Comparison of ENCODE assay signal across 12 cellular contexts in the genomic region with DNA sequence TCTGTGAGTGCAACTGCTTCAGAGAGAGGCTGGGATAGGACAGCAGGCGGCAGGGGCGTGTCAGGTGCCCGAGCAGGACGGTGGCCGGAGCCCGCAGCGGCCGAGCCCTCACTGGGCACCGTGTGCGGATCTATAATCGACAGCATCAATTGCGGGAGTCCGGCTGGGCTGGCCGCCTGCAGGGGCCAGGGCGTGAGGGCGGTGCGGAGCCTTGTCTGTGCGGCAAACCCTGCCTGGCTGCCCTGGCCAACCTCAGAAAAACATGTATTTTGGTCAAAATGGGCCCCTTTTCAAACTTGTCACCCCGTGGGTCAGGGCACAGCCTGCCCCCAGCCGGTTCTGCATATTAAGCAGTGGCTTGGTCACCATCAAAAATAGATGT.
DNase-seq lines count a peak whose midpoint lies in the region; ATAC-seq and TF ChIP-seq lines count a peak whose summit lies in the region.
"Had no signal": no experiment of that assay in that cellular context is flagged by ENCODE, and none has a peak within 500 bp of the region (broad histone marks: within the 10 kb centered on the region; RNA-seq: fewer than 3 reads in every experiment).

No MANE protein-coding gene starts in this region.

- TF ChIP-seq CTCF in coronary artery (IDR thresholded peaks at IDR 0.05) (no peak), mucosa of descending colon (IDR thresholded peaks at IDR 0.05) (no peak), tibial artery (IDR thresholded peaks at IDR 0.05) (no peak)

- CTCF ChIA-PET in activated naive CD4-positive, alpha-beta T cell treated with anti-CD3 and anti-CD28 coated beads, Interleukin-2, amount 10 ng/mL, durations not matched to agents 7 days and 5 days (lab: Charles Lee), result no interaction called here

- peak overlapping the region; percentile 62 to 69 for H3K27ac ChIP-seq in coronary artery
- peak overlapping the region in 1 of 2 donors; percentile 58 for H3K27ac ChIP-seq in tibial artery
- H3K27ac ChIP-seq: neutrophil had no signal

- DNase-seq in activated naive CD4-positive, alpha-beta T cell treated with anti-CD3 and anti-CD28 coated beads, Interleukin-2, amount 10 ng/mL, durations not matched to agents 7 days and 5 days, result peak; percentile 11
- no peak for DNase-seq in activated naive CD4-positive, alpha-beta T cell treated with Interleukin-2 at 50 U/mL for 16 hours
- DNase-seq in coronary artery (ENCODE audit: low spot score), result peak; percentile 74
- peak in 2 of 3 donors; percentile 24 to 31 for DNase-seq in mucosa of descending colon
- peak; percentile 7 to 69 for DNase-seq in tibial artery
- DNase-seq in NCI-H82 (lab: John Stamatoyannopoulos, UW), result no peak
- DNase-seq in activated CD4-positive, alpha-beta T cell treated with anti-CD3 and anti-CD28 coated beads, Interleukin-2, amount 50 U/mL, for 48 hours, result no peak
- DNase-seq: AML-193, NCI-H446, SHP77 had no signal

- no peaks in the 10 kb centered on the region for H3K36me3 ChIP-seq in mucosa of descending colon (ENCODE audit: low read depth)
- no peaks in the 10 kb centered on the region for H3K36me3 ChIP-seq in tibial artery
- H3K36me3 ChIP-seq: neutrophil had no signal

- no peaks in the 10 kb centered on the region for H3K4me1 ChIP-seq in mucosa of descending colon (ENCODE audit: low read depth)
- H3K4me1 ChIP-seq in tibial artery, result peaks cover 0 to 25% (median 13%) of the 10 kb centered on the region in 4 donors

- peak; percentile 31 for ATAC-seq in mucosa of descending colon
- no peak for ATAC-seq in HG03342 (IDR thresholded peaks at IDR 0.05; ENCODE audit: unreplicated experiment)

- no peaks in the 10 kb centered on the region for H3K9me3 Mint-ChIP-seq in activated naive CD4-positive, alpha-beta T cell treated with anti-CD3 and anti-CD28 coated beads, Interleukin-2, amount 10 ng/mL, durations not matched to agents 7 days and 5 days

- H3K36me3 Mint-ChIP-seq in activated naive CD4-positive, alpha-beta T cell treated with anti-CD3 and anti-CD28 coated beads, Interleukin-2, amount 10 ng/mL, durations not matched to agents 7 days and 5 days, result no peaks in the 10 kb centered on the region

- H3K27me3 Mint-ChIP-seq in activated naive CD4-positive, alpha-beta T cell treated with anti-CD3 and anti-CD28 coated beads, Interleukin-2, amount 10 ng/mL, durations not matched to agents 7 days and 5 days, result peaks cover 20% of the 10 kb centered on the region

- no peaks in the 10 kb centered on the region for H3K9me3 ChIP-seq in mucosa of descending colon
- H3K9me3 ChIP-seq in tibial artery, result no peaks in the 10 kb centered on the region
- H3K9me3 ChIP-seq: neutrophil had no signal

- no peak overlapping the region for H3K4me3 Mint-ChIP-seq in activated naive CD4-positive, alpha-beta T cell treated with anti-CD3 and anti-CD28 coated beads, Interleukin-2, amount 10 ng/mL, durations not matched to agents 7 days and 5 days

- no peak overlapping the region for H3K27ac Mint-ChIP-seq in activated naive CD4-positive, alpha-beta T cell treated with anti-CD3 and anti-CD28 coated beads, Interleukin-2, amount 10 ng/mL, durations not matched to agents 7 days and 5 days

- peaks cover 3% of the 10 kb centered on the region for H3K4me1 Mint-ChIP-seq in activated naive CD4-positive, alpha-beta T cell treated with anti-CD3 and anti-CD28 coated beads, Interleukin-2, amount 10 ng/mL, durations not matched to agents 7 days and 5 days

- peaks cover 0 to 12% of the 10 kb centered on the region in 2 donors for H3K27me3 ChIP-seq in tibial artery

- peak overlapping the region; percentile 67 for H3K4me3 ChIP-seq in coronary artery
- no peak overlapping the region for H3K4me3 ChIP-seq in mucosa of descending colon
- H3K4me3 ChIP-seq in tibial artery, result peak overlapping the region; percentile 48 to 56

- intact Hi-C loops in mucosa of descending colon (cut with DNase I, micrococcal nuclease), result no loop called here
- intact Hi-C loops in tibial artery (cut with DNase I; ENCODE audit: low total_unique reads), result no loop called here

Comparison
In these comparisons a context has a peak if more than half of its experiments do, and no peak if none do; other contexts are left out.
1. DNase-seq: peak in activated naive CD4-positive, alpha-beta T cell treated with anti-CD3 and anti-CD28 coated beads, Interleukin-2, amount 10 ng/mL, durations not matched to agents 7 days and 5 days (single experiment), coronary artery (single experiment), mucosa of descending colon (2 of 3) and tibial artery (2 of 2); none in activated naive CD4-positive, alpha-beta T cell treated with Interleukin-2 at 50 U/mL for 16 hours (single experiment), NCI-H82 (single experiment) and activated CD4-positive, alpha-beta T cell treated with anti-CD3 and anti-CD28 coated beads, Interleukin-2, amount 50 U/mL, for 48 hours (0 of 2).